In the genomic region with DNA sequence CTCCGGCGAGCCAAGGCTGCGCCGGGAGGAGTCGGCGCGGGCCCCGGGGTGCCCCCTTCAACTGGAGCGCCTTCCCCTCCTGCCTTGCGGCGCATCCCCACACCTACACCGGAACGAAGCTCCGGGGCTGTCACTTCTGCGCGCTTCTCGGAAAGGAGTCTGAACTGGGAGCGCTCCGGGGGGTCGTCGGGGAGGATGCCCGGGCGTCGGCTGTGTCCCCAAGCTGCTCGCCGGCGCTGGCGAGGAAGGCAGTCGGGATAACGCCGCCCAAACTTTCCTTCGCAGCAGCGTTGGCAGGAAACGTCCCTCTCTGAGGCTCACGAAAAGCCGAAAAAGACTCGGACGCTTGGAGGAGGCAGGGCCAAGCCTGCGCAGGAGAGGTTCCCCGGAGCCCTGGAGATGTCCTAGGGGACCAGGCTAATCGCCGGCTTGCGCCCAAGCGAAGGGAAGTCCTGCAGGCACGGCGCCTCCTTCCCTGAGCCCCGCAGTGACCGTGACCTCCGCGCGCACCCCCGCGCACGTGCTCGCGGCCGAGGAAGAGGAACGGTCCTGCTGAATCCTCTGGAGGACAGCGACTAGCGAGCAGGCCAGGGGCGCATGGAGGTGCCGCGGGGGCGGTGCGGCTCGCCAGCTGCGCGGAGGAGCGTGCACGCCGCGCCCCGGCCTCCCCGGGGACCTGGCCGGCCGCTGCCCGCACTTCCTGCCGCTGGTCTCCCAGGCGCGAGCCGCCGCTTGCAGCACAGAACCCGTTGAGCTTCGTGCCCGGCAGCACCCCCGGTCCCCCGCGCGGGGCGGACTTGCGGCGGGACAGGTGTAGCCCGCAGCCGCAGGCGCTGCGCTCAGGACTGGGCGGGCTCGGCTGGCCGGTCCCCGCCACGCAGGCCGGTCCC, we compare ENCODE assay signal across 1 cellular context.
TF ChIP-seq lines count a peak whose summit lies in the region.

Gene SH3RF3, plus strand, starts transcription at position 740 of the 890 bp plus-strand sequence.

TF ChIP-seq in HEK293, 187 proteins besides CTCF, POLR2A, EP300 and RAD21 (continued from another document and continues in another):
- peak; percentile 29; the same call in 1 of the 2 replicates for TF ChIP-seq PATZ1 (tag by site-specific recombination; IDR thresholded peaks at IDR 0.05)
- TF ChIP-seq BCL11A (tag by site-specific recombination; IDR thresholded peaks at IDR 0.05; ENCODE audit: low read depth): no peak
- TF ChIP-seq ZEB2 (tag by site-specific recombination; IDR thresholded peaks at IDR 0.05): peak; percentile 22
- no peak for TF ChIP-seq ZFP3 (tag by site-specific recombination; IDR thresholded peaks at IDR 0.05; ENCODE audit: low read depth)
- no peak for TF ChIP-seq ZNF148 (tag by site-specific recombination; IDR thresholded peaks at IDR 0.05; ENCODE audit: borderline replicate concordance)
- TF ChIP-seq ZNF214 (tag by site-specific recombination; IDR thresholded peaks at IDR 0.05; ENCODE audit: borderline replicate concordance): no peak
- TF ChIP-seq ZBTB48 (tag by site-specific recombination; IDR thresholded peaks at IDR 0.05): peak; percentile 84
- no peak for TF ChIP-seq ZNF555 (tag by site-specific recombination; conservative IDR thresholded peaks at IDR 0.05)
- no peak for TF ChIP-seq GFI1B (tag by site-specific recombination; IDR thresholded peaks at IDR 0.05)
- no peak for TF ChIP-seq ZNF48 (tag by site-specific recombination; IDR thresholded peaks at IDR 0.05)
- TF ChIP-seq ZNF138 (tag by site-specific recombination; IDR thresholded peaks at IDR 0.05; ENCODE audit: borderline replicate concordance): no peak
- TF ChIP-seq ZFP69B (tag by site-specific recombination; IDR thresholded peaks at IDR 0.05): no peak
- no peak for TF ChIP-seq ZNF302 (tag by site-specific recombination; IDR thresholded peaks at IDR 0.05; ENCODE audit: low read depth)
- no peak for TF ChIP-seq ZNF518A (tag by site-specific recombination; conservative IDR thresholded peaks at IDR 0.05; ENCODE audit: low read depth)
- no peak for TF ChIP-seq ZSCAN16 (tag by site-specific recombination; IDR thresholded peaks at IDR 0.05)
- no peak for TF ChIP-seq GLI2 (tag by site-specific recombination; IDR thresholded peaks at IDR 0.05; ENCODE audit: borderline replicate concordance, low read depth)
- TF ChIP-seq HOXC10 (CRISPR knock-in tag; IDR thresholded peaks at IDR 0.05): no peak
- no peak for TF ChIP-seq ZNF658 (tag by site-specific recombination; IDR thresholded peaks at IDR 0.05)
- TF ChIP-seq, protein P1, sequence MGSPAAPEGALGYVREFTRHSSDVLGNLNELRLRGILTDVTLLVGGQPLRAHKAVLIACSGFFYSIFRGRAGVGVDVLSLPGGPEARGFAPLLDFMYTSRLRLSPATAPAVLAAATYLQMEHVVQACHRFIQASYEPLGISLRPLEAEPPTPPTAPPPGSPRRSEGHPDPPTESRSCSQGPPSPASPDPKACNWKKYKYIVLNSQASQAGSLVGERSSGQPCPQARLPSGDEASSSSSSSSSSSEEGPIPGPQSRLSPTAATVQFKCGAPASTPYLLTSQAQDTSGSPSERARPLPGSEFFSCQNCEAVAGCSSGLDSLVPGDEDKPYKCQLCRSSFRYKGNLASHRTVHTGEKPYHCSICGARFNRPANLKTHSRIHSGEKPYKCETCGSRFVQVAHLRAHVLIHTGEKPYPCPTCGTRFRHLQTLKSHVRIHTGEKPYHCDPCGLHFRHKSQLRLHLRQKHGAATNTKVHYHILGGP (tag by site-specific recombination; IDR thresholded peaks at IDR 0.05): no peak
- TF ChIP-seq ZBTB26 (tag by site-specific recombination; optimal IDR thresholded peaks at IDR 0.05): peak; percentile 88
- TF ChIP-seq ZFHX2 (tag by site-specific recombination; conservative IDR thresholded peaks at IDR 0.05): peak; percentile 46
- no peak for TF ChIP-seq ZNF837 (tag by site-specific recombination; IDR thresholded peaks at IDR 0.05)
- TF ChIP-seq ZNF600 (tag by site-specific recombination; IDR thresholded peaks at IDR 0.05): no peak
- peak; percentile 96 for TF ChIP-seq ZNF335 (tag by site-specific recombination; conservative IDR thresholded peaks at IDR 0.05)
- TF ChIP-seq ZNF248 (tag by site-specific recombination; IDR thresholded peaks at IDR 0.05): no peak
- TF ChIP-seq ZNF140 (tag by site-specific recombination; IDR thresholded peaks at IDR 0.05): no peak
- TF ChIP-seq ZNF596 (tag by site-specific recombination; IDR thresholded peaks at IDR 0.05): no peak
- TF ChIP-seq ZNF354C (tag by site-specific recombination; IDR thresholded peaks at IDR 0.05; ENCODE audit: borderline replicate concordance, low read depth): no peak
- no peak for TF ChIP-seq ZNF514 (tag by site-specific recombination; IDR thresholded peaks at IDR 0.05)
- TF ChIP-seq, protein P2, sequence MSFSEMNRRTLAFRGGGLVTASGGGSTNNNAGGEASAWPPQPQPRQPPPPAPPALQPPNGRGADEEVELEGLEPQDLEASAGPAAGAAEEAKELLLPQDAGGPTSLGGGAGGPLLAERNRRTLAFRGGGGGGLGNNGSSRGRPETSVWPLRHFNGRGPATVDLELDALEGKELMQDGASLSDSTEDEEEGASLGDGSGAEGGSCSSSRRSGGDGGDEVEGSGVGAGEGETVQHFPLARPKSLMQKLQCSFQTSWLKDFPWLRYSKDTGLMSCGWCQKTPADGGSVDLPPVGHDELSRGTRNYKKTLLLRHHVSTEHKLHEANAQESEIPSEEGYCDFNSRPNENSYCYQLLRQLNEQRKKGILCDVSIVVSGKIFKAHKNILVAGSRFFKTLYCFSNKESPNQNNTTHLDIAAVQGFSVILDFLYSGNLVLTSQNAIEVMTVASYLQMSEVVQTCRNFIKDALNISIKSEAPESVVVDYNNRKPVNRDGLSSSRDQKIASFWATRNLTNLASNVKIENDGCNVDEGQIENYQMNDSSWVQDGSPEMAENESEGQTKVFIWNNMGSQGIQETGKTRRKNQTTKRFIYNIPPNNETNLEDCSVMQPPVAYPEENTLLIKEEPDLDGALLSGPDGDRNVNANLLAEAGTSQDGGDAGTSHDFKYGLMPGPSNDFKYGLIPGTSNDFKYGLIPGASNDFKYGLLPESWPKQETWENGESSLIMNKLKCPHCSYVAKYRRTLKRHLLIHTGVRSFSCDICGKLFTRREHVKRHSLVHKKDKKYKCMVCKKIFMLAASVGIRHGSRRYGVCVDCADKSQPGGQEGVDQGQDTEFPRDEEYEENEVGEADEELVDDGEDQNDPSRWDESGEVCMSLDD (tag by site-specific recombination; IDR thresholded peaks at IDR 0.05): 0 out of 2 replicates have a peak, but pooled peaks have one; percentile 27
- no peak for TF ChIP-seq PRDM10 (tag by site-specific recombination; IDR thresholded peaks at IDR 0.05)
- TF ChIP-seq ZNF473 (tag by site-specific recombination; IDR thresholded peaks at IDR 0.05): no peak
- TF ChIP-seq, protein P3, sequence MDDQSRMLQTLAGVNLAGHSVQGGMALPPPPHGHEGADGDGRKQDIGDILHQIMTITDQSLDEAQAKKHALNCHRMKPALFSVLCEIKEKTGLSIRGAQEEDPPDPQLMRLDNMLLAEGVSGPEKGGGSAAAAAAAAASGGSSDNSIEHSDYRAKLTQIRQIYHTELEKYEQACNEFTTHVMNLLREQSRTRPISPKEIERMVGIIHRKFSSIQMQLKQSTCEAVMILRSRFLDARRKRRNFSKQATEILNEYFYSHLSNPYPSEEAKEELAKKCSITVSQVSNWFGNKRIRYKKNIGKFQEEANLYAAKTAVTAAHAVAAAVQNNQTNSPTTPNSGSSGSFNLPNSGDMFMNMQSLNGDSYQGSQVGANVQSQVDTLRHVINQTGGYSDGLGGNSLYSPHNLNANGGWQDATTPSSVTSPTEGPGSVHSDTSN (CRISPR knock-in tag; IDR thresholded peaks at IDR 0.05): 0 out of 2 replicates have a peak, but pooled peaks have one; percentile 39
- no peak for TF ChIP-seq ZNF785 (tag by site-specific recombination; IDR thresholded peaks at IDR 0.05)
- no peak for TF ChIP-seq ZNF677 (tag by site-specific recombination; IDR thresholded peaks at IDR 0.05)
